Comparison of ENCODE assay signal across 14 cellular contexts in genomic region chr2:44450082-44450481, GRCh38.
DNase-seq lines count a peak whose midpoint lies in the region; ATAC-seq, FAIRE-seq and TF ChIP-seq lines count a peak whose summit lies in the region.
"Had no signal": no experiment of that assay in that cellular context is flagged by ENCODE, and none has a peak within 500 bp of the region (broad histone marks: within the 10 kb centered on the region; RNA-seq: fewer than 3 reads in every experiment).

No MANE protein-coding gene starts in this region.

- FAIRE-seq in A549 (lab: Jason Lieb, UNC) = no peak
- FAIRE-seq in H54 (lab: Jason Lieb, UNC) = peak; percentile 80
- peak; percentile 88 for FAIRE-seq in GM12878 (lab: Jason Lieb, UNC)
- FAIRE-seq: D721Med had no signal

- SMC1A ChIA-PET in GM12878 (lab: Charles Lee; ENCODE audit: uncharacterized antibody, unreplicated experiment) = interaction anchor here (0.7 to 1.3 kb wide), 3 partner anchors 8 to 110 kb away, joined by 3 read pairs; no protein-coding TSS in a partner anchor

- H3F3A ChIP-seq in neural cell (ENCODE audit: insufficient read depth, low read length, poor library complexity, severe bottlenecking) = no peaks in the 10 kb centered on the region

- POLR2A ChIA-PET in A549 (lab: Yijun Ruan, JAX) = no interaction called here
- POLR2A ChIA-PET in GM12878 (lab: Charles Lee) = no interaction called here

- H3K4me1 ChIP-seq in A549 (no peaks in the 10 kb centered on the region), GM12878 (ENCODE audit: control insufficient read depth, insufficient read depth, low read length) (no peaks in the 10 kb centered on the region)

- in situ Hi-C loops in GM12878 (cut with MboI) = no loop called here

- H3K9me3 ChIP-seq in A549 (no peaks in the 10 kb centered on the region), GM12878 (replicated peaks; ENCODE audit: control insufficient read depth, insufficient read depth, low read length) (no peaks in the 10 kb centered on the region), neural cell (ENCODE audit: low read length) (no peaks in the 10 kb centered on the region)

- DNase-seq in A549 (ENCODE audit: low read depth in 1 of 2, low spot score in 1 of 2) = no peak
- no peak for DNase-seq in H54 (ENCODE audit: insufficient read length, low spot score)
- no peak for DNase-seq in GM12878 (ENCODE audit: low read depth, low spot score)
- no peak for DNase-seq in midbrain (lab: John Stamatoyannopoulos, UW)
- DNase-seq in epidermal melanocyte (ENCODE audit: insufficient read length, low spot score) = no peak
- DNase-seq: CD8-positive, alpha-beta T cell; COR-L47; DND-41; GF-D8 had no signal

- no peaks in the 10 kb centered on the region for H3K9me2 ChIP-seq in neural cell (ENCODE audit: insufficient read depth, low read length)

- H3K79me2 ChIP-seq in GM12878 (ENCODE audit: control insufficient read depth, insufficient read depth, low read length) (no peaks in the 10 kb centered on the region), neural cell (replicated peaks; ENCODE audit: insufficient read depth, low read length) (no peaks in the 10 kb centered on the region)

- no peak overlapping the region for H3K4me3 ChIP-seq in A549
- no peak overlapping the region for H3K4me3 ChIP-seq in GM12878
- no peak overlapping the region for H3K4me3 ChIP-seq in neural cell (ENCODE audit: low read length)

- H4K20me1 ChIP-seq in GM12878 (ENCODE audit: control insufficient read depth, insufficient read depth) (no peaks in the 10 kb centered on the region), neural cell (ENCODE audit: insufficient read depth) (no peaks in the 10 kb centered on the region)

- ATAC-seq in A549 (no peak), GM12878 (no peak), HG03097 (IDR thresholded peaks at IDR 0.05; ENCODE audit: low FRiP score, unreplicated experiment) (no peak), GM21825 (IDR thresholded peaks at IDR 0.05; ENCODE audit: unreplicated experiment) (no peak)
- ATAC-seq: CD8-positive, alpha-beta T cell; HCT116 had no signal

- intact Hi-C loops in GM12878 (cut with micrococcal nuclease; ENCODE audit: unreplicated experiment) = no loop called here

- CTCF ChIA-PET in A549 (lab: Yijun Ruan, JAX) (interaction anchor here (0.6 to 1.5 kb wide), 4 partner anchors 8 to 79 kb away, joined by 3 to 4 read pairs (median 3); no protein-coding TSS in a partner anchor), GM12878 (lab: Yijun Ruan, JAX) (interaction anchor here (0.7 to 1.3 kb wide), 2 partner anchors 27 to 505 kb away, joined by 3 to 4 read pairs; no protein-coding TSS in a partner anchor)

- no peak for TF ChIP-seq CTCF in A549 (IDR thresholded peaks at IDR 0.05)
- TF ChIP-seq CTCF in GM12878 (IDR thresholded peaks at IDR 0.05 in 2 of 3, conservative IDR thresholded peaks at IDR 0.05 in 1 of 3; ENCODE audit: control insufficient read depth in 2 of 3, extremely low read depth in 1 of 3, insufficient read depth in 1 of 3, low read depth in 3 of 3, low read length in 3 of 3) = no peak
- no peak for TF ChIP-seq CTCF in neural cell (IDR thresholded peaks at IDR 0.05; ENCODE audit: poor library complexity, severe bottlenecking)

- H3K36me3 ChIP-seq in GM12878 (ENCODE audit: control insufficient read depth in 2 of 2, insufficient read depth in 2 of 2, low read length in 1 of 2) (no peaks in the 10 kb centered on the region), neural cell (ENCODE audit: insufficient read depth, low read length) (no peaks in the 10 kb centered on the region)

- TF ChIP-seq RAD21 in A549 (conservative IDR thresholded peaks at IDR 0.05 in 1 of 2, IDR thresholded peaks at IDR 0.05 in 1 of 2) (no peak), GM12878 (IDR thresholded peaks at IDR 0.05; ENCODE audit: insufficient read depth, low read depth, low read length) (no peak), neural cell (conservative IDR thresholded peaks at IDR 0.05) (no peak)

- H3K27ac ChIP-seq in A549 = no peak overlapping the region
- H3K27ac ChIP-seq in GM12878 (ENCODE audit: control insufficient read depth, insufficient read depth) = no peak overlapping the region
- H3K27ac ChIP-seq in neural cell (ENCODE audit: low read length) = no peak overlapping the region

- H3K9ac ChIP-seq in GM12878 (ENCODE audit: control insufficient read depth, insufficient read depth, low read length) (no peak overlapping the region), neural cell (ENCODE audit: low read length) (no peak overlapping the region)

- 89% methylated on average over 3 of the region's 3 CpGs for WGBS in A549 (ENCODE audit: missing lambda C conversion rate)
- 98% methylated on average over 3 of the region's 3 CpGs for WGBS in GM12878 (ENCODE audit: insufficient coverage, insufficient replicate concordance, low lambda C conversion rate, missing lambda C conversion rate)

- H3K4me2 ChIP-seq in A549 = no peak overlapping the region
- no peak overlapping the region for H3K4me2 ChIP-seq in GM12878 (ENCODE audit: control insufficient read depth, insufficient read depth)
- no peak overlapping the region for H3K4me2 ChIP-seq in neural cell (ENCODE audit: low read length)

- TF ChIP-seq EP300 in A549 (IDR thresholded peaks at IDR 0.05) = no peak
- no peak for TF ChIP-seq EP300 in GM12878 (IDR thresholded peaks at IDR 0.05; ENCODE audit: borderline replicate concordance in 1 of 2, control insufficient read depth in 1 of 2, low read depth in 2 of 2, low read length in 2 of 2)
- no peak for TF ChIP-seq EP300 in neural cell (conservative IDR thresholded peaks at IDR 0.05; ENCODE audit: poor library complexity, severe bottlenecking)

- H3K27me3 ChIP-seq in GM12878 (replicated peaks in 1 of 2; ENCODE audit: control insufficient read depth in 2 of 2, insufficient read depth in 2 of 2, low read length in 1 of 2) = no peaks in the 10 kb centered on the region
- H3K27me3 ChIP-seq in neural cell (ENCODE audit: insufficient read depth, low read depth, low read length) = peaks cover 20% of the 10 kb centered on the region

- H2AFZ ChIP-seq in GM12878 (ENCODE audit: control insufficient read depth, low read depth, low read length) = no peak overlapping the region
- H2AFZ ChIP-seq in neural cell (ENCODE audit: low read depth, low read length) = no peak overlapping the region

- TF ChIP-seq POLR2A in A549 (IDR thresholded peaks at IDR 0.05; ENCODE audit: low read length) = no peak
- no peak for TF ChIP-seq POLR2A in H54 (IDR thresholded peaks at IDR 0.05; ENCODE audit: low read depth, low read length)
- no peak for TF ChIP-seq POLR2A in GM12878 (IDR thresholded peaks at IDR 0.05; ENCODE audit: low read depth, low read length)

- BruUV-seq in GM12878 (replicated peaks; lab: Mats Ljungman, UMichigan) = no TSS peak

- RAD21 ChIA-PET in GM12878 (lab: Charles Lee; ENCODE audit: unreplicated experiment) = interaction anchor here (1.0 kb wide), 1 partner anchor 30 kb away, joined by 3 read pairs; no protein-coding TSS in a partner anchor

TF ChIP-seq in A549, 52 proteins besides CTCF, POLR2A, EP300 and RAD21:
- TF ChIP-seq ZNF302 (CRISPR knock-in tag; IDR thresholded peaks at IDR 0.05) (no peak), EHF (CRISPR knock-in tag; IDR thresholded peaks at IDR 0.05) (no peak), MAFK (IDR thresholded peaks at IDR 0.05; ENCODE audit: partially characterized antibody) (peak; percentile 77)

TF ChIP-seq in neural cell, 6 proteins besides CTCF, POLR2A, EP300 and RAD21:
- TF ChIP-seq REST (IDR thresholded peaks at IDR 0.05; ENCODE audit: borderline replicate concordance) (no peak), POLR2AphosphoS5 (IDR thresholded peaks at IDR 0.05) (peak; percentile 29)
